ENCODE assay signal across 20 cellular contexts in genomic region chr12:110351119-110351518, GRCh38.
"Had no signal": no experiment of that assay in that cellular context is flagged by ENCODE, and none has a peak within 500 bp of the region (broad histone marks: within the 10 kb centered on the region; RNA-seq: fewer than 3 reads in every experiment).

No MANE protein-coding gene starts in this region.

- H3K27ac ChIP-seq: epithelial cell of prostate, parathyroid adenoma, sigmoid colon, spleen had no signal

- H3K27me3 ChIP-seq: dorsolateral prefrontal cortex, sigmoid colon, spleen had no signal

- H3K27ac Mint-ChIP-seq: activated CD4-positive, alpha-beta T cell treated with anti-CD3 and anti-CD28 coated beads, Interleukin-2, amount 10 ng/mL, durations not matched to agents 24 days and 14 days; activated naive CD8-positive, alpha-beta T cell treated with anti-CD3 and anti-CD28 coated beads, Interleukin-2, amount 50 U/mL, for 24 hours; activated T-helper 1 cell treated with anti-CD3 and anti-CD28 coated beads, Interleukin-12 subunit alpha, Interleukin-12 subunit beta, Interleukin-2, Interleukin-4 antibody, amounts not matched to agents 30 ng/mL and 10 ng/mL and 1 ng/mL, durations not matched to agents 14 hours and 24 hours and 36 hours; stimulated activated memory B cell treated with anti-CD40 and anti-IgM and Interleukin-4, amounts not matched to agents 10 μg/mL and 1 μg/mL and 100 μg/mL, for 72 hours had no signal

- H3K4me3 ChIP-seq: dorsolateral prefrontal cortex, sigmoid colon, spleen had no signal

- H3K9me3 Mint-ChIP-seq: activated CD4-positive, alpha-beta T cell treated with anti-CD3 and anti-CD28 coated beads, Interleukin-2, amount 10 ng/mL, durations not matched to agents 24 days and 14 days; activated CD8-positive, alpha-beta T cell treated with anti-CD3 and anti-CD28 coated beads for 36 hours; activated naive CD8-positive, alpha-beta T cell treated with anti-CD3 and anti-CD28 coated beads, Interleukin-2, amount 50 U/mL, for 24 hours; activated T-helper 1 cell treated with anti-CD3 and anti-CD28 coated beads, Interleukin-12 subunit alpha, Interleukin-12 subunit beta, Interleukin-2, Interleukin-4 antibody, amounts not matched to agents 30 ng/mL and 10 ng/mL and 1 ng/mL, durations not matched to agents 14 hours and 24 hours and 36 hours; brain; nephron; stimulated activated memory B cell treated with anti-CD40 and anti-IgM and Interleukin-4, amounts not matched to agents 10 μg/mL and 1 μg/mL and 100 μg/mL, for 72 hours had no signal

- H3K4me3 Mint-ChIP-seq: activated CD4-positive, alpha-beta T cell treated with anti-CD3 and anti-CD28 coated beads, Interleukin-2, amount 10 ng/mL, durations not matched to agents 24 days and 14 days; activated CD8-positive, alpha-beta T cell treated with anti-CD3 and anti-CD28 coated beads for 36 hours; activated naive CD8-positive, alpha-beta T cell treated with anti-CD3 and anti-CD28 coated beads, Interleukin-2, amount 50 U/mL, for 24 hours; activated T-helper 1 cell treated with anti-CD3 and anti-CD28 coated beads, Interleukin-12 subunit alpha, Interleukin-12 subunit beta, Interleukin-2, Interleukin-4 antibody, amounts not matched to agents 30 ng/mL and 10 ng/mL and 1 ng/mL, durations not matched to agents 14 hours and 24 hours and 36 hours; brain; nephron; stimulated activated memory B cell treated with anti-CD40 and anti-IgM and Interleukin-4, amounts not matched to agents 10 μg/mL and 1 μg/mL and 100 μg/mL, for 72 hours had no signal

- H3K27me3 Mint-ChIP-seq: activated CD4-positive, alpha-beta T cell treated with anti-CD3 and anti-CD28 coated beads, Interleukin-2, amount 10 ng/mL, durations not matched to agents 24 days and 14 days; activated naive CD8-positive, alpha-beta T cell treated with anti-CD3 and anti-CD28 coated beads, Interleukin-2, amount 50 U/mL, for 24 hours; brain; stimulated activated memory B cell treated with anti-CD40 and anti-IgM and Interleukin-4, amounts not matched to agents 10 μg/mL and 1 μg/mL and 100 μg/mL, for 72 hours had no signal

- DNase-seq: activated CD4-positive, alpha-beta T cell treated with anti-CD3 and anti-CD28 coated beads, Interleukin-2, amount 10 ng/mL, durations not matched to agents 24 days and 14 days; activated CD8-positive, alpha-beta T cell treated with anti-CD3 and anti-CD28 coated beads for 36 hours; activated naive CD4-positive, alpha-beta T cell treated with Interleukin-2 at 50 U/mL for 16 hours; activated naive CD8-positive, alpha-beta T cell treated with anti-CD3 and anti-CD28 coated beads, Interleukin-2, amount 50 U/mL, for 24 hours; anterior cingulate cortex; central memory CD4-positive, alpha-beta T cell; dorsolateral prefrontal cortex; foreskin fibroblast; midbrain; sigmoid colon; spleen; stimulated activated CD4-positive, alpha-beta T cell treated with anti-CD3 and anti-CD28 coated beads, Interleukin-4, amount 100 ng/mL, for 4 hours; T-helper 1 cell; T1000 had no signal

- H3K4me1 Mint-ChIP-seq: brain had no signal

- H3K9me3 ChIP-seq: sigmoid colon, spleen had no signal

- H3K4me1 ChIP-seq: parathyroid adenoma had no signal

- ATAC-seq: activated CD8-positive, alpha-beta T cell treated with anti-CD3 and anti-CD28 coated beads for 36 hours; activated naive CD8-positive, alpha-beta T cell treated with anti-CD3 and anti-CD28 coated beads, Interleukin-2, amount 50 U/mL, for 24 hours; stimulated activated memory B cell treated with anti-CD40 and anti-IgM and Interleukin-4, amounts not matched to agents 10 μg/mL and 1 μg/mL and 100 μg/mL, for 72 hours had no signal
